Comparison of ENCODE assay signal across 29 cellular contexts in the genomic region with DNA sequence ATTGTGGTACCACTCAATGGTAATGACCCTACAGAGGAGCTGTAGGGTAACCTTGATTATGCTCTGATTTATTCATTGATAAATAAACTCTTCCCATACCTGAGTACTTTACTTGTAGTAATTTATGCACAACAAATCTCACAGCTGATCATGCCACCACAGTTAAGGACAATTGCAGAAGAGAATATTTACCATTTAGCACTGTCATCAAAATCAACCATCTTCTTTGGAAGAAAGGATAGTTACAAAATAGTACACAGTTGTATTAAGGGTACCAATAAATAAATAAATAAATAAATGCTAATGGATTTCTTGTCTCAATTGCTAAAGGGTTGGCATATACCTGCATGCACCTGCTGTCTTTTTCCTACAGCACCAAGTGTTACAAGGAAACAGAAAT.
"Had no signal": no experiment of that assay in that cellular context is flagged by ENCODE, and none has a peak within 500 bp of the region (broad histone marks: within the 10 kb centered on the region; RNA-seq: fewer than 3 reads in every experiment).

No MANE protein-coding gene starts in this region.

- H3K9me3 Mint-ChIP-seq: dendritic cell treated with granulocyte-macrophage colony-stimulating factor and Interleukin-4, amounts not matched to agents 40 ng/mL and 50 ng/mL, for 4 days had no signal

- FAIRE-seq: colon, endometrium, endothelial cell of umbilical vein, frontal cortex had no signal

- H3K27ac Mint-ChIP-seq: dendritic cell treated with granulocyte-macrophage colony-stimulating factor and Interleukin-4, amounts not matched to agents 40 ng/mL and 50 ng/mL, for 4 days; effector memory CD8-positive, alpha-beta T cell; endodermal cell had no signal

- H3K9me3 ChIP-seq: colonic mucosa, esophagus muscularis mucosa, esophagus squamous epithelium, gastrocnemius medialis, gastroesophageal sphincter, heart left ventricle, heart right ventricle had no signal

- H3K4me3 ChIP-seq: colonic mucosa, coronary artery, dorsolateral prefrontal cortex, esophagus muscularis mucosa, esophagus squamous epithelium, gastrocnemius medialis, gastroesophageal sphincter, heart left ventricle, heart right ventricle had no signal

- H3K4me1 ChIP-seq: colonic mucosa had no signal

- H3K36me3 ChIP-seq: colonic mucosa, esophagus muscularis mucosa, esophagus squamous epithelium, gastrocnemius medialis, gastroesophageal sphincter, heart left ventricle, heart right ventricle had no signal

- H3K27me3 Mint-ChIP-seq: dendritic cell treated with granulocyte-macrophage colony-stimulating factor and Interleukin-4, amounts not matched to agents 40 ng/mL and 50 ng/mL, for 4 days; effector memory CD8-positive, alpha-beta T cell had no signal

- DNase-seq: colonic mucosa; cortex of kidney; dermis blood vessel endothelial cell; dorsolateral prefrontal cortex; effector CD4-positive, alpha-beta T cell; effector CD8-positive, alpha-beta T cell; effector memory CD4-positive, alpha-beta T cell; effector memory CD8-positive, alpha-beta T cell; endodermal cell; erythroblast; esophagus squamous epithelium; foreskin fibroblast; foreskin keratinocyte; foreskin melanocyte; gastrocnemius medialis; glutamatergic neuron; head of caudate nucleus; heart left ventricle; heart right ventricle had no signal

- H3K27ac ChIP-seq: colonic mucosa, coronary artery, dorsolateral prefrontal cortex, epithelial cell of prostate, esophagus muscularis mucosa, esophagus squamous epithelium, foreskin keratinocyte, gastrocnemius medialis, gastroesophageal sphincter, heart left ventricle, heart right ventricle had no signal

- H3K27me3 ChIP-seq: colonic mucosa, dorsolateral prefrontal cortex, esophagus muscularis mucosa, foreskin keratinocyte, gastrocnemius medialis, gastroesophageal sphincter, heart left ventricle, heart right ventricle had no signal

- ATAC-seq: effector memory CD8-positive, alpha-beta T cell; esophagus mucosa; foreskin keratinocyte; gastrocnemius medialis; gastroesophageal sphincter; heart left ventricle; heart right ventricle had no signal

- H3K4me3 Mint-ChIP-seq: dendritic cell treated with granulocyte-macrophage colony-stimulating factor and Interleukin-4, amounts not matched to agents 40 ng/mL and 50 ng/mL, for 4 days; effector memory CD8-positive, alpha-beta T cell; endodermal cell had no signal
